ENCODE assay signal across 30 cellular contexts in genomic region chr4:33864290-33864859, GRCh38.
"Had no signal": no experiment of that assay in that cellular context is flagged by ENCODE, and none has a peak within 500 bp of the region (broad histone marks: within the 10 kb centered on the region; RNA-seq: fewer than 3 reads in every experiment).

No MANE protein-coding gene starts in this region.

- H3K4me1 ChIP-seq: ascending aorta, breast epithelium, colonic mucosa, esophagus squamous epithelium, gastroesophageal sphincter, heart right ventricle had no signal

- H3K9me3 ChIP-seq: ascending aorta, colonic mucosa had no signal

- H3K27ac ChIP-seq: ascending aorta, breast epithelium, cardiac muscle cell, colonic mucosa, epithelial cell of prostate, esophagus squamous epithelium, gastroesophageal sphincter, heart right ventricle had no signal

- FAIRE-seq: endothelial cell of umbilical vein had no signal

- ATAC-seq: activated naive CD4-positive, alpha-beta T cell treated with anti-CD3 and anti-CD28 coated beads, Interleukin-2, amount 50 U/mL, for 72 hours; activated T-cell treated with anti-CD3 and anti-CD28 coated beads, Interleukin-2, amount 50 U/mL, for 72 hours; gastroesophageal sphincter; heart right ventricle; T-helper 17 cell; WTC11 had no signal

- H3K27me3 ChIP-seq: ascending aorta, breast epithelium, cardiac muscle cell, colonic mucosa, esophagus squamous epithelium, gastroesophageal sphincter, heart right ventricle had no signal

- H3K36me3 ChIP-seq: ascending aorta, breast epithelium, cardiac muscle cell, colonic mucosa, esophagus squamous epithelium, gastroesophageal sphincter, heart right ventricle had no signal

- H3K4me3 ChIP-seq: ascending aorta, breast epithelium, cardiac muscle cell, colonic mucosa, esophagus squamous epithelium, gastroesophageal sphincter, heart right ventricle had no signal

- DNase-seq: activated CD4-positive, alpha-beta memory T cell treated with anti-CD3 and anti-CD28 coated beads, Interleukin-2, amount 10 ng/mL, durations not matched to agents 7 days and 5 days; activated CD4-positive, alpha-beta T cell treated with anti-CD3 and anti-CD28 coated beads for 1 hour; activated CD4-positive, alpha-beta T cell treated with anti-CD3 and anti-CD28 coated beads for 4 hours; activated CD4-positive, alpha-beta T cell treated with anti-CD3 and anti-CD28 coated beads, Interleukin-2, amount 10 ng/mL, durations not matched to agents 7 days and 5 days; activated CD4-positive, alpha-beta T cell treated with anti-CD3 and anti-CD28 coated beads, Interleukin-2, amount 50 U/mL, for 4 hours; activated CD8-positive, alpha-beta memory T cell treated with anti-CD3 and anti-CD28 coated beads, Interleukin-2, amount 50 U/mL, for 48 hours; activated gamma-delta T cell; activated naive CD4-positive, alpha-beta T cell; activated naive CD4-positive, alpha-beta T cell treated with anti-CD3 and anti-CD28 coated beads, Interleukin-2, amount 10 ng/mL, durations not matched to agents 7 days and 5 days; activated naive CD8-positive, alpha-beta T cell treated with anti-CD3 and anti-CD28 coated beads, Interleukin-2, amount 10 ng/mL, durations not matched to agents 7 days and 5 days; activated T-cell treated with anti-CD3 and anti-CD28 coated beads for 4 hours; activated T-cell treated with anti-CD3 and anti-CD28 coated beads, Interleukin-2, amount 50 U/mL, for 24 hours; activated T-cell treated with anti-CD3 and anti-CD28 coated beads, Interleukin-2, amount 50 U/mL, for 72 hours; central memory CD4-positive, alpha-beta T cell; cerebellar nuclear complex; colonic mucosa; effector CD8-positive, alpha-beta T cell; esophagus squamous epithelium; foreskin melanocyte; heart right ventricle; T-helper 17 cell; T1000 had no signal
